Comparison of ENCODE assay signal across 7 cellular contexts in genomic region chr1:45327644-45328515, GRCh38. TPM values are rescaled to one million over a fixed set of nuclear protein-coding genes. Genes with fewer than 3 reads are reported as not detected.
A peak's percentile ranks its signal among the peaks of the same experiment; 100 is the strongest.
DNase-seq lines count a peak whose midpoint lies in the region; ATAC-seq and TF ChIP-seq lines count a peak whose summit lies in the region.

No MANE protein-coding gene starts in this region.

- peak overlapping the region; percentile 36 for H3K27ac ChIP-seq in DOHH2 (ENCODE audit: low read depth, low read length)
- peak overlapping the region; percentile 76 for H3K27ac ChIP-seq in HL-60 (replicated peaks)

- no peaks in the 10 kb centered on the region for H3K9me2 ChIP-seq in DOHH2 (replicated peaks; ENCODE audit: control insufficient read depth, low read length)

- H3K27ac Mint-ChIP-seq in activated naive CD8-positive, alpha-beta T cell treated with anti-CD3 and anti-CD28 coated beads for 36 hours = peak overlapping the region; percentile 81
- H3K27ac Mint-ChIP-seq in naive thymus-derived CD8-positive, alpha-beta T cell = peak overlapping the region in 7 of 10 donors; percentile 14 to 85 (median 61)

- no peaks in the 10 kb centered on the region for H3K9me3 Mint-ChIP-seq in activated naive CD8-positive, alpha-beta T cell treated with anti-CD3 and anti-CD28 coated beads for 36 hours
- no peaks in the 10 kb centered on the region for H3K9me3 Mint-ChIP-seq in naive thymus-derived CD8-positive, alpha-beta T cell

- peak; percentile 29 to 35 for DNase-seq in HL-60 (ENCODE audit: low read depth in 1 of 2, low spot score in 1 of 2)
- peak; percentile 21 for DNase-seq in activated naive CD8-positive, alpha-beta T cell treated with anti-CD3 and anti-CD28 coated beads for 36 hours
- DNase-seq in naive thymus-derived CD8-positive, alpha-beta T cell = no peak
- no peak for DNase-seq in amygdala (lab: John Stamatoyannopoulos, UW)
- DNase-seq in cortex of kidney (lab: John Stamatoyannopoulos, UW) = no peak
- no peak for DNase-seq in glomerular visceral epithelial cell (ENCODE audit: extremely low spot score)

- peaks cover 27% of the 10 kb centered on the region for H3K4me1 Mint-ChIP-seq in activated naive CD8-positive, alpha-beta T cell treated with anti-CD3 and anti-CD28 coated beads for 36 hours
- H3K4me1 Mint-ChIP-seq in naive thymus-derived CD8-positive, alpha-beta T cell = peaks cover 0 to 20% (median 11%) of the 10 kb centered on the region in 4 donors

- no peak for ATAC-seq in naive thymus-derived CD8-positive, alpha-beta T cell

- no peaks in the 10 kb centered on the region for H3K9me3 ChIP-seq in DOHH2 (ENCODE audit: control insufficient read depth, insufficient read depth, low read length)

- peaks cover 10% of the 10 kb centered on the region for H3F3A ChIP-seq in DOHH2 (ENCODE audit: control insufficient read depth, insufficient read depth)

- H3K4me3 ChIP-seq in DOHH2 (ENCODE audit: low read length) = peak overlapping the region; percentile 78
- peak overlapping the region; percentile 64 for H3K4me3 ChIP-seq in HL-60 (replicated peaks; ENCODE audit: insufficient read depth, low read length)

- peak overlapping the region; percentile 87 for H3K4me3 Mint-ChIP-seq in activated naive CD8-positive, alpha-beta T cell treated with anti-CD3 and anti-CD28 coated beads for 36 hours
- H3K4me3 Mint-ChIP-seq in naive thymus-derived CD8-positive, alpha-beta T cell = peak overlapping the region; percentile 62 to 85 (median 71)

- peaks cover 3% of the 10 kb centered on the region for H3K27me3 Mint-ChIP-seq in activated naive CD8-positive, alpha-beta T cell treated with anti-CD3 and anti-CD28 coated beads for 36 hours
- peaks cover 0 to 2% (median 0%) of the 10 kb centered on the region in 5 donors for H3K27me3 Mint-ChIP-seq in naive thymus-derived CD8-positive, alpha-beta T cell

- POLR2A ChIA-PET in naive thymus-derived CD8-positive, alpha-beta T cell (lab: Charles Lee) = interaction anchor here (0.5 to 6.4 kb wide), 7 partner anchors 8 to 490 kb away, joined by 3 to 64 read pairs (median 4); partner anchors contain the start of genes MUTYH and TOE1

- H3K4me1 ChIP-seq in DOHH2 (ENCODE audit: control insufficient read depth, low read length) = peaks cover 34% of the 10 kb centered on the region

- peaks cover 30% of the 10 kb centered on the region for H3K36me3 ChIP-seq in DOHH2 (ENCODE audit: control insufficient read depth, low read length)

- peak overlapping the region; percentile 89 for H3K4me2 ChIP-seq in DOHH2 (ENCODE audit: low read length)

- peak; percentile 19 for TF ChIP-seq CTCF in DOHH2 (IDR thresholded peaks at IDR 0.05; ENCODE audit: low read depth, low read length, poor library complexity, severe bottlenecking)
- TF ChIP-seq CTCF in HL-60 (IDR thresholded peaks at IDR 0.05; ENCODE audit: insufficient read depth, low read length) = no peak

- no peaks in the 10 kb centered on the region for H4K20me1 ChIP-seq in DOHH2 (ENCODE audit: control insufficient read depth, insufficient read depth, low read depth, low read length)

- peaks cover 30% of the 10 kb centered on the region for H3K79me2 ChIP-seq in DOHH2 (ENCODE audit: control insufficient read depth, low read length)

- H3K27me3 ChIP-seq in DOHH2 (ENCODE audit: control insufficient read depth, low read length) (no peaks in the 10 kb centered on the region), HL-60 (ENCODE audit: insufficient read depth, poor library complexity, severe bottlenecking) (no peaks in the 10 kb centered on the region)

- H3K36me3 Mint-ChIP-seq in activated naive CD8-positive, alpha-beta T cell treated with anti-CD3 and anti-CD28 coated beads for 36 hours = peaks cover 28% of the 10 kb centered on the region
- peaks cover 0 to 18% (median 0%) of the 10 kb centered on the region in 3 donors for H3K36me3 Mint-ChIP-seq in naive thymus-derived CD8-positive, alpha-beta T cell

RNA-seq across cellular contexts. Expression of gene HPDL, which starts 1.2 kb away (rescaled TPM):
- 10 to 100 TPM; 51.8 to 53.0 TPM for total RNA-seq in activated naive CD8-positive, alpha-beta T cell treated with anti-CD3 and anti-CD28 coated beads for 36 hours
- 1 to 10 TPM; 1.5 TPM for total RNA-seq in naive thymus-derived CD8-positive, alpha-beta T cell
- polyA plus RNA-seq in naive thymus-derived CD8-positive, alpha-beta T cell = 1 to 10 TPM in 2 of 3 donors, under 1 TPM in 1; 0.47 to 2.7 (median 1.2) TPM

RNA-seq across cellular contexts. Expression of gene TOE1, which starts 12.1 kb away (rescaled TPM):
- total RNA-seq in activated naive CD8-positive, alpha-beta T cell treated with anti-CD3 and anti-CD28 coated beads for 36 hours = 10 to 100 TPM; 54.8 to 54.9 TPM
- total RNA-seq in naive thymus-derived CD8-positive, alpha-beta T cell = 10 to 100 TPM; 23.7 to 24.5 TPM
- polyA plus RNA-seq in naive thymus-derived CD8-positive, alpha-beta T cell = 10 to 100 TPM in 2 of 3 donors, 1 to 10 TPM in 1; 8.2 to 12.3 (median 10.7) TPM

RNA-seq across cellular contexts. Expression of gene MUTYH, which starts 12.4 kb away (rescaled TPM):
- total RNA-seq in activated naive CD8-positive, alpha-beta T cell treated with anti-CD3 and anti-CD28 coated beads for 36 hours = 10 to 100 TPM; 54.4 to 57.9 TPM
- 10 to 100 TPM; 75.6 to 79.7 TPM for total RNA-seq in naive thymus-derived CD8-positive, alpha-beta T cell
- polyA plus RNA-seq in naive thymus-derived CD8-positive, alpha-beta T cell = 10 to 100 TPM; 21.8 to 24.7 (median 24.4) TPM

Comparison
In these comparisons a context has a peak if more than half of its experiments do, and no peak if none do; other contexts are left out.
1. DNase-seq: peak in HL-60 (2 of 2) and activated naive CD8-positive, alpha-beta T cell treated with anti-CD3 and anti-CD28 coated beads for 36 hours (single experiment); none in naive thymus-derived CD8-positive, alpha-beta T cell (0 of 10), amygdala (0 of 56), cortex of kidney (single experiment) and glomerular visceral epithelial cell (single experiment).
2. RNA of gene HPDL, which starts 1.2 kb away (total RNA-seq): 51.8 to 53.0 TPM in activated naive CD8-positive, alpha-beta T cell treated with anti-CD3 and anti-CD28 coated beads for 36 hours; 1.5 TPM in naive thymus-derived CD8-positive, alpha-beta T cell; every median in the first group is over 10 times any median in the second.